ENCODE assay signal across 32 cellular contexts in genomic region chr11:128660957-128661356, GRCh38. TPM values are rescaled to one million over a fixed set of nuclear protein-coding genes. Genes with fewer than 3 reads are reported as not detected.
DNase-seq lines count a peak whose midpoint lies in the region; ATAC-seq and TF ChIP-seq lines count a peak whose summit lies in the region.
"Had no signal": no experiment of that assay in that cellular context is flagged by ENCODE, and none has a peak within 500 bp of the region (broad histone marks: within the 10 kb centered on the region; RNA-seq: fewer than 3 reads in every experiment).

No MANE protein-coding gene starts in this region.

- no peaks in the 10 kb centered on the region for H3K9me3 Mint-ChIP-seq in naive thymus-derived CD4-positive, alpha-beta T cell
- no peaks in the 10 kb centered on the region for H3K9me3 Mint-ChIP-seq in CD8-positive, alpha-beta memory T cell
- H3K9me3 Mint-ChIP-seq: activated T-cell treated with anti-CD3 and anti-CD28 coated beads, Interleukin-2, amount 50 U/mL, for 4 hours; central memory CD8-positive, alpha-beta T cell; effector memory CD8-positive, alpha-beta T cell had no signal

- H3K27ac Mint-ChIP-seq in naive thymus-derived CD4-positive, alpha-beta T cell = no peak overlapping the region
- peak overlapping the region in 1 of 8 donors; percentile 21 for H3K27ac Mint-ChIP-seq in CD8-positive, alpha-beta memory T cell
- H3K27ac Mint-ChIP-seq: activated CD8-positive, alpha-beta memory T cell treated with anti-CD3 and anti-CD28 coated beads, Interleukin-2, amount 10 ng/mL, durations not matched to agents 7 days and 5 days; activated naive CD8-positive, alpha-beta T cell treated with anti-CD3 and anti-CD28 coated beads, Interleukin-2, amount 10 ng/mL, durations not matched to agents 7 days and 5 days; B cell; effector memory CD8-positive, alpha-beta T cell; stimulated activated naive B cell treated with anti-CD40 and anti-IgM and Interleukin-4, amounts not matched to agents 10 μg/mL and 1 μg/mL and 100 μg/mL, for 72 hours; T-helper 17 cell had no signal

- H3K27me3 Mint-ChIP-seq in naive thymus-derived CD4-positive, alpha-beta T cell = peaks cover 0 to 63% (median 7%) of the 10 kb centered on the region in 5 donors
- H3K27me3 Mint-ChIP-seq in CD8-positive, alpha-beta memory T cell = peaks cover 13 to 28% of the 10 kb centered on the region in 2 donors

- POLR2A ChIA-PET in naive thymus-derived CD4-positive, alpha-beta T cell (lab: Charles Lee) = interaction anchor here (0.5 to 1.0 kb wide), 2 partner anchors 13 to 30 kb away, joined by 3 read pairs; no protein-coding TSS in a partner anchor
- POLR2A ChIA-PET in CD8-positive, alpha-beta memory T cell (lab: Charles Lee) = no interaction called here

- H3K4me1 ChIP-seq in BLaER1 (peaks cover 90% of the 10 kb centered on the region), Loucy (ENCODE audit: insufficient read depth, low read length, poor library complexity, severe bottlenecking) (peaks cover 68% of the 10 kb centered on the region), adipocyte (ENCODE audit: control insufficient read depth, insufficient read depth, low read length) (peaks cover 4% of the 10 kb centered on the region), ascending aorta (no peaks in the 10 kb centered on the region), sigmoid colon (peaks cover 0 to 7% (median 3%) of the 10 kb centered on the region in 4 donors)
- no peaks in the 10 kb centered on the region for H3K4me1 ChIP-seq in naive thymus-derived CD4-positive, alpha-beta T cell (ENCODE audit: control insufficient read depth in 2 of 2, insufficient read depth in 2 of 2, low read length in 2 of 2)
- H3K4me1 ChIP-seq in CD8-positive, alpha-beta memory T cell (ENCODE audit: insufficient read depth, low read length) = no peaks in the 10 kb centered on the region
- H3K4me1 ChIP-seq: gastrocnemius medialis, HAP-1, suprapubic skin had no signal

- peaks cover 12% of the 10 kb centered on the region for H3K9me3 ChIP-seq in BLaER1
- H3K9me3 ChIP-seq in Loucy (ENCODE audit: insufficient read depth, low read depth, low read length) = no peaks in the 10 kb centered on the region
- H3K9me3 ChIP-seq in adipocyte (ENCODE audit: control insufficient read depth, low read length) = no peaks in the 10 kb centered on the region
- no peaks in the 10 kb centered on the region for H3K9me3 ChIP-seq in naive thymus-derived CD4-positive, alpha-beta T cell (ENCODE audit: control insufficient read depth in 2 of 3, low read length in 3 of 3)
- no peaks in the 10 kb centered on the region for H3K9me3 ChIP-seq in CD8-positive, alpha-beta memory T cell (ENCODE audit: low read length)
- no peaks in the 10 kb centered on the region for H3K9me3 ChIP-seq in ascending aorta
- no peaks in the 10 kb centered on the region for H3K9me3 ChIP-seq in sigmoid colon
- H3K9me3 ChIP-seq: gastrocnemius medialis, HAP-1, SK-N-SH, suprapubic skin had no signal

- H4K20me1 ChIP-seq in BLaER1 = no peaks in the 10 kb centered on the region
- H4K20me1 ChIP-seq in Loucy (ENCODE audit: insufficient read depth, low read length, poor library complexity, severe bottlenecking) = no peaks in the 10 kb centered on the region

- WGBS in sigmoid colon, 2 donors = 63 to 72% methylated on average over 6 of the region's 6 CpGs

- H3K9me2 ChIP-seq in Loucy (replicated peaks; ENCODE audit: low read depth, low read length) = no peaks in the 10 kb centered on the region
- H3K9me2 ChIP-seq: SK-N-SH had no signal

- H3K4me3 ChIP-seq in BLaER1 (peak overlapping the region; percentile 60), Loucy (ENCODE audit: low read length, poor library complexity, severe bottlenecking) (no peak overlapping the region), adipocyte (ENCODE audit: low read length) (no peak overlapping the region), ascending aorta (no peak overlapping the region), sigmoid colon (no peak overlapping the region)
- no peak overlapping the region for H3K4me3 ChIP-seq in naive thymus-derived CD4-positive, alpha-beta T cell (ENCODE audit: low read length)
- no peak overlapping the region for H3K4me3 ChIP-seq in CD8-positive, alpha-beta memory T cell (ENCODE audit: low read length)
- H3K4me3 ChIP-seq: gastrocnemius medialis, HAP-1, skin epidermis, suprapubic skin had no signal

- H3K36me3 ChIP-seq in BLaER1 (no peaks in the 10 kb centered on the region), Loucy (ENCODE audit: insufficient read depth, low read length) (no peaks in the 10 kb centered on the region), adipocyte (ENCODE audit: control insufficient read depth, insufficient read depth, low read length, severe bottlenecking) (no peaks in the 10 kb centered on the region), ascending aorta (no peaks in the 10 kb centered on the region), sigmoid colon (no peaks in the 10 kb centered on the region)
- H3K36me3 ChIP-seq in naive thymus-derived CD4-positive, alpha-beta T cell (ENCODE audit: control insufficient read depth in 2 of 3, insufficient read depth in 3 of 3, low read length in 3 of 3) = no peaks in the 10 kb centered on the region
- H3K36me3 ChIP-seq in CD8-positive, alpha-beta memory T cell (ENCODE audit: insufficient read depth, low read length) = no peaks in the 10 kb centered on the region
- H3K36me3 ChIP-seq: gastrocnemius medialis, HAP-1, suprapubic skin had no signal

- H3K79me2 ChIP-seq in Loucy (ENCODE audit: insufficient read depth, low read length) = no peaks in the 10 kb centered on the region

- H3F3A ChIP-seq in Loucy (ENCODE audit: low read depth) = no peaks in the 10 kb centered on the region

- CTCF ChIA-PET in naive thymus-derived CD4-positive, alpha-beta T cell (lab: Charles Lee) = interaction anchor here (0.6 to 1.3 kb wide), 4 partner anchors 10 to 169 kb away, joined by 3 read pairs; no protein-coding TSS in a partner anchor
- CTCF ChIA-PET in CD8-positive, alpha-beta memory T cell (lab: Charles Lee) = no interaction called here

- H3K4me1 Mint-ChIP-seq in naive thymus-derived CD4-positive, alpha-beta T cell = peaks cover 0 to 6% (median 0%) of the 10 kb centered on the region in 7 donors
- no peaks in the 10 kb centered on the region for H3K4me1 Mint-ChIP-seq in CD8-positive, alpha-beta memory T cell
- H3K4me1 Mint-ChIP-seq: central memory CD8-positive, alpha-beta T cell had no signal

- no peak for TF ChIP-seq POLR2A in sigmoid colon (IDR thresholded peaks at IDR 0.05)

- TF ChIP-seq EP300 in sigmoid colon (IDR thresholded peaks at IDR 0.05) = no peak

- ATAC-seq in naive thymus-derived CD4-positive, alpha-beta T cell = peak; percentile 31
- ATAC-seq in omental fat pad (ENCODE audit: low FRiP score) = no peak
- ATAC-seq: activated CD8-positive, alpha-beta memory T cell treated with anti-CD3 and anti-CD28 coated beads, Interleukin-2, amount 10 ng/mL, durations not matched to agents 7 days and 5 days; activated T-cell treated with anti-CD3 and anti-CD28 coated beads, Interleukin-2, amount 50 U/mL, for 4 hours; effector memory CD8-positive, alpha-beta T cell; gastrocnemius medialis; stimulated activated naive B cell treated with anti-CD40 and anti-IgM and Interleukin-4, amounts not matched to agents 10 μg/mL and 1 μg/mL and 100 μg/mL, for 72 hours; T-helper 17 cell had no signal

- H3K4me3 Mint-ChIP-seq in naive thymus-derived CD4-positive, alpha-beta T cell = no peak overlapping the region
- no peak overlapping the region for H3K4me3 Mint-ChIP-seq in CD8-positive, alpha-beta memory T cell
- H3K4me3 Mint-ChIP-seq: activated CD8-positive, alpha-beta memory T cell treated with anti-CD3 and anti-CD28 coated beads, Interleukin-2, amount 10 ng/mL, durations not matched to agents 7 days and 5 days; activated naive CD8-positive, alpha-beta T cell treated with anti-CD3 and anti-CD28 coated beads, Interleukin-2, amount 10 ng/mL, durations not matched to agents 7 days and 5 days; activated T-cell treated with anti-CD3 and anti-CD28 coated beads, Interleukin-2, amount 50 U/mL, for 4 hours; B cell; central memory CD8-positive, alpha-beta T cell; effector memory CD8-positive, alpha-beta T cell; naive B cell; stimulated activated naive B cell treated with anti-CD40 and anti-IgM and Interleukin-4, amounts not matched to agents 10 μg/mL and 1 μg/mL and 100 μg/mL, for 72 hours; T-helper 17 cell had no signal

- H3K27me3 ChIP-seq in BLaER1 (no peaks in the 10 kb centered on the region), Loucy (ENCODE audit: insufficient read depth, low read length, poor library complexity, severe bottlenecking) (no peaks in the 10 kb centered on the region), adipocyte (replicated peaks; ENCODE audit: control insufficient read depth, insufficient read depth, low read length) (peaks cover 21% of the 10 kb centered on the region), ascending aorta (no peaks in the 10 kb centered on the region), sigmoid colon (no peaks in the 10 kb centered on the region)
- H3K27me3 ChIP-seq in naive thymus-derived CD4-positive, alpha-beta T cell (ENCODE audit: control insufficient read depth in 2 of 2, insufficient read depth in 2 of 2, low read length in 2 of 2) = no peaks in the 10 kb centered on the region
- no peaks in the 10 kb centered on the region for H3K27me3 ChIP-seq in CD8-positive, alpha-beta memory T cell (ENCODE audit: insufficient read depth, low read length, poor library complexity, severe bottlenecking)

- H3K4me2 ChIP-seq in BLaER1 = peak overlapping the region; percentile 88
- no peak overlapping the region for H3K4me2 ChIP-seq in Loucy (ENCODE audit: low read depth, low read length, poor library complexity, severe bottlenecking)
- H3K4me2 ChIP-seq: SK-N-SH had no signal

- H3K27ac ChIP-seq in BLaER1 = peak overlapping the region; percentile 99
- no peak overlapping the region for H3K27ac ChIP-seq in naive thymus-derived CD4-positive, alpha-beta T cell (ENCODE audit: low read depth, low read length)
- no peak overlapping the region for H3K27ac ChIP-seq in CD8-positive, alpha-beta memory T cell (ENCODE audit: low read depth, low read length)
- no peak overlapping the region for H3K27ac ChIP-seq in ascending aorta
- no peak overlapping the region for H3K27ac ChIP-seq in sigmoid colon
- H3K27ac ChIP-seq: gastrocnemius medialis, skin epidermis, suprapubic skin had no signal

- TF ChIP-seq CTCF in Loucy (conservative IDR thresholded peaks at IDR 0.05; ENCODE audit: low read length) = no peak
- TF ChIP-seq CTCF in omental fat pad (IDR thresholded peaks at IDR 0.05) = no peak
- TF ChIP-seq CTCF in ascending aorta (IDR thresholded peaks at IDR 0.05) = no peak
- no peak for TF ChIP-seq CTCF in sigmoid colon (IDR thresholded peaks at IDR 0.05)

- no peaks in the 10 kb centered on the region for H3K36me3 Mint-ChIP-seq in naive thymus-derived CD4-positive, alpha-beta T cell
- H3K36me3 Mint-ChIP-seq in CD8-positive, alpha-beta memory T cell = peaks cover 0 to 8% (median 0%) of the 10 kb centered on the region in 3 donors
- H3K36me3 Mint-ChIP-seq: activated CD8-positive, alpha-beta memory T cell treated with anti-CD3 and anti-CD28 coated beads, Interleukin-2, amount 10 ng/mL, durations not matched to agents 7 days and 5 days had no signal

- peak overlapping the region; percentile 7; the same call in 1 of the 2 replicates for H2AFZ ChIP-seq in Loucy (ENCODE audit: low read length)

- H3K9ac ChIP-seq in BLaER1 (peak overlapping the region; percentile 90), Loucy (ENCODE audit: low read depth, low read length, poor library complexity, severe bottlenecking) (no peak overlapping the region), adipocyte (ENCODE audit: low read length) (no peak overlapping the region)
- H3K9ac ChIP-seq: SK-N-SH had no signal

- DNase-seq in adipocyte (ENCODE audit: low read depth) (peak; percentile 69), omental fat pad (ENCODE audit: low spot score) (no peak), ascending aorta (ENCODE audit: low spot score in 2 of 2) (no peak), sigmoid colon (no peak)
- DNase-seq in naive thymus-derived CD4-positive, alpha-beta T cell = no peak
- no peak for DNase-seq in CD8-positive, alpha-beta memory T cell
- DNase-seq: activated CD8-positive, alpha-beta memory T cell treated with anti-CD3 and anti-CD28 coated beads, Interleukin-2, amount 10 ng/mL, durations not matched to agents 7 days and 5 days; activated gamma-delta T cell treated with Interleukin-2 at 50 U/mL for 16 hours; activated naive CD8-positive, alpha-beta T cell treated with anti-CD3 and anti-CD28 coated beads, Interleukin-2, amount 10 ng/mL, durations not matched to agents 7 days and 5 days; activated T-cell treated with anti-CD3 and anti-CD28 coated beads, Interleukin-2, amount 50 U/mL, for 4 hours; DMS53; effector memory CD8-positive, alpha-beta T cell; erythroblast; gastrocnemius medialis; Karpas-422; kidney; midbrain; naive B cell; NCI-H1048; NCI-H1694; NCI-H2171; SK-N-SH; stimulated activated naive B cell treated with anti-CD40 and anti-IgM and Interleukin-4, amounts not matched to agents 10 μg/mL and 1 μg/mL and 100 μg/mL, for 72 hours; T-helper 17 cell had no signal

- intact Hi-C loops in naive thymus-derived CD4-positive, alpha-beta T cell (cut with micrococcal nuclease) = no loop called here
- intact Hi-C loops in ascending aorta (cut with DNase I) = no loop called here
- intact Hi-C loops in sigmoid colon (cut with DNase I) = no loop called here

RNA-seq across cellular contexts. Expression of gene FLI1, which starts 32.9 kb away (rescaled TPM):
- total RNA-seq in naive thymus-derived CD4-positive, alpha-beta T cell = 100 to 1,000 TPM in 1 of 5 experiments, 10 to 100 TPM in 4; 80.8 to 108 (median 89.3) TPM
- 10 to 100 TPM; 52.1 to 53.8 TPM for polyA plus RNA-seq in naive thymus-derived CD4-positive, alpha-beta T cell
- total RNA-seq in CD8-positive, alpha-beta memory T cell = 10 to 100 TPM; 41.7 to 45.2 TPM
- polyA plus RNA-seq in CD8-positive, alpha-beta memory T cell = 89.2 TPM
- 100 to 1,000 TPM in 1 of 4 donors, 10 to 100 TPM in 3; 12.9 to 118 (median 50.4) TPM for total RNA-seq in omental fat pad
- total RNA-seq in ascending aorta = 86.4 TPM
- total RNA-seq in sigmoid colon = 10 to 100 TPM in 3 of 4 donors, 1 to 10 TPM in 1; 8.8 to 18.0 (median 15.0) TPM
- 10 to 100 TPM in 1 of 3 donors, 1 to 10 TPM in 2; 1.8 to 16.6 (median 4.2) TPM for polyA plus RNA-seq in sigmoid colon
- total RNA-seq: NCI-H460 had no signal
